10 cellular contexts compared by ENCODE assay signal in the genomic region with DNA sequence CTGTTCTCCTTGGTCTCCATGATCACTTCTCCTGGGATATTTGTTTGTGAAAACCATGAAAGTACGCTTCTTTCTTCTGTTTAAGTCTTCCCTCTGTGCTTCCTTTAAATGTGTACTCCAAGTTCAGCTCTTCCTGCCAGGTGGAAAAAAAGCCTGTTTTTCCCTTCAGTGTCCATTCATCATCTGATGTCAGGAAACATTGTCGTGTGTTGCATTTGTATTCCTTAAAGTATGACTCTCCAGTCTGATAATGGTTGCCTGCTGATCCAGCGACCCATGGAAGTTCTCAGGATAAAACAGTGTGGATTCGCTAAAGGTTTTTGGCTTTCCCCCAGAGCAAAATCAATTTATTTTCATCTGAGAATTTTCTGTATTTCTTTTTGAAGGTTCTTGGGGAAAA. TPM values are rescaled to one million over a fixed set of nuclear protein-coding genes. Genes with fewer than 3 reads are reported as not detected.
DNase-seq lines count a peak whose midpoint lies in the region; TF ChIP-seq lines count a peak whose summit lies in the region.
"Had no signal": no experiment of that assay in that cellular context is flagged by ENCODE, and none has a peak within 500 bp of the region (broad histone marks: within the 10 kb centered on the region; RNA-seq: fewer than 3 reads in every experiment).

No MANE protein-coding gene starts in this region.

- TF ChIP-seq CTCF in nephron (IDR thresholded peaks at IDR 0.05; ENCODE audit: unreplicated experiment in 3 of 3), result no peak

- intact Hi-C loops in activated CD4-positive, alpha-beta T cell treated with anti-CD3 and anti-CD28 coated beads, Interleukin-2, amount 10 ng/mL, durations not matched to agents 24 days and 14 days (cut with micrococcal nuclease), result no loop called here

- peaks cover 10% of the 10 kb centered on the region for H3K27me3 Mint-ChIP-seq in activated CD4-positive, alpha-beta T cell treated with anti-CD3 and anti-CD28 coated beads, Interleukin-2, amount 10 ng/mL, durations not matched to agents 24 days and 14 days
- H3K27me3 Mint-ChIP-seq in nephron (ENCODE audit: low read depth), result no peaks in the 10 kb centered on the region

- H3K4me1 Mint-ChIP-seq in activated CD4-positive, alpha-beta T cell treated with anti-CD3 and anti-CD28 coated beads, Interleukin-2, amount 10 ng/mL, durations not matched to agents 24 days and 14 days, result no peaks in the 10 kb centered on the region
- peaks cover 19% of the 10 kb centered on the region for H3K4me1 Mint-ChIP-seq in nephron

- no peak overlapping the region for H3K4me3 Mint-ChIP-seq in activated CD4-positive, alpha-beta T cell treated with anti-CD3 and anti-CD28 coated beads, Interleukin-2, amount 10 ng/mL, durations not matched to agents 24 days and 14 days
- peak overlapping the region in 1 of 3 experiments; percentile 7 for H3K4me3 Mint-ChIP-seq in nephron
- H3K4me3 Mint-ChIP-seq: CD8-positive, alpha-beta T cell had no signal

- H3K36me3 Mint-ChIP-seq in activated CD4-positive, alpha-beta T cell treated with anti-CD3 and anti-CD28 coated beads, Interleukin-2, amount 10 ng/mL, durations not matched to agents 24 days and 14 days (ENCODE audit: low read depth), result no peaks in the 10 kb centered on the region
- H3K36me3 Mint-ChIP-seq in nephron (ENCODE audit: low read depth), result peaks cover 37% of the 10 kb centered on the region
- H3K36me3 Mint-ChIP-seq: CD8-positive, alpha-beta T cell had no signal

- H3K9me3 Mint-ChIP-seq in activated CD4-positive, alpha-beta T cell treated with anti-CD3 and anti-CD28 coated beads, Interleukin-2, amount 10 ng/mL, durations not matched to agents 24 days and 14 days, result no peaks in the 10 kb centered on the region
- peaks cover 13% of the 10 kb centered on the region for H3K9me3 Mint-ChIP-seq in nephron
- H3K9me3 Mint-ChIP-seq: CD8-positive, alpha-beta T cell had no signal

- no peak overlapping the region for H3K27ac Mint-ChIP-seq in activated CD4-positive, alpha-beta T cell treated with anti-CD3 and anti-CD28 coated beads, Interleukin-2, amount 10 ng/mL, durations not matched to agents 24 days and 14 days
- H3K27ac Mint-ChIP-seq in nephron, result peak overlapping the region in 2 of 3 experiments; percentile 12 to 13
- H3K27ac Mint-ChIP-seq: CD8-positive, alpha-beta T cell had no signal

- peak; percentile 9 for DNase-seq in activated CD4-positive, alpha-beta T cell treated with anti-CD3 and anti-CD28 coated beads, Interleukin-2, amount 10 ng/mL, durations not matched to agents 24 days and 14 days
- DNase-seq in activated CD4-positive, alpha-beta T cell treated with anti-CD3 and anti-CD28 coated beads, Interleukin-2, amount 50 U/mL, for 4 hours, result no peak
- peak; percentile 62 for DNase-seq in dermis blood vessel endothelial cell
- no peak for DNase-seq in stimulated activated naive CD4-positive, alpha-beta T cell (lab: John Stamatoyannopoulos, UW)
- no peak for DNase-seq in NCI-H2081 (lab: John Stamatoyannopoulos, UW)
- DNase-seq in MV-4-11 (lab: John Stamatoyannopoulos, UW), result no peak
- DNase-seq: CD8-positive, alpha-beta T cell; NCI-H1092; NCI-H345 had no signal

RNA-seq across cellular contexts. Expression of gene SACS, which starts 22.3 kb away (rescaled TPM):
- 33.3 and 36.0 TPM in 2 replicates for total RNA-seq in activated CD4-positive, alpha-beta T cell treated with anti-CD3 and anti-CD28 coated beads, Interleukin-2, amount 10 ng/mL, durations not matched to agents 24 days and 14 days
- 62.3 and 79.0 TPM in 2 replicates for total RNA-seq in dermis blood vessel endothelial cell

Comparison
In these comparisons a context has a peak if more than half of its experiments do, and no peak if none do; other contexts are left out.
1. DNase-seq: peak in activated CD4-positive, alpha-beta T cell treated with anti-CD3 and anti-CD28 coated beads, Interleukin-2, amount 10 ng/mL, durations not matched to agents 24 days and 14 days (single experiment) and dermis blood vessel endothelial cell (single experiment); none in activated CD4-positive, alpha-beta T cell treated with anti-CD3 and anti-CD28 coated beads, Interleukin-2, amount 50 U/mL, for 4 hours (0 of 2), stimulated activated naive CD4-positive, alpha-beta T cell (0 of 6), NCI-H2081 (0 of 2) and MV-4-11 (single experiment).